ENCODE assay signal across 27 cellular contexts in the genomic region with DNA sequence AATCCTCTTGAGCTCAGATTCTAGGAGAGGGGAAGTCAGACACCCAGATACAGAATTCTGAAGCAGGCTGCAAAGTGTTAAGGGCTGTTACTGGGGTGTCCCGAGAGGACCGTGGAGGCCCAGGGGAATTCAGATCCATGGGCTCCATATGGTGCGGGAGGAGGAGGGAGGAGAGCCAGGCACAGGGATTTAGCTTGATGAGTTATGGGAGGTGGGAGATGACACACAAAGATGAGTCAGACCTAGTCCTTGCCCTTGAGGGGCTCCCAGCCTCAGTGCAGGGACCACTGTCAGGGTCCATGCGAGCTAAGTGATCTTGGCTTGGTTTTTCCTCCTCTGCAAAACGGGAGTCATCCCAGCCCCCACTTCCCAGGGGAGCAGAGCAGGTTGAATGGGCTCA. TPM values are rescaled to one million over a fixed set of nuclear protein-coding genes. Genes with fewer than 3 reads are reported as not detected.
A peak's percentile ranks its signal among the peaks of the same experiment; 100 is the strongest.
DNase-seq lines count a peak whose midpoint lies in the region; TF ChIP-seq lines count a peak whose summit lies in the region.
"Had no signal": no experiment of that assay in that cellular context is flagged by ENCODE, and none has a peak within 500 bp of the region (broad histone marks: within the 10 kb centered on the region; RNA-seq: fewer than 3 reads in every experiment).

No MANE protein-coding gene starts in this region.

- peaks cover 2% of the 10 kb centered on the region for H3K4me1 Mint-ChIP-seq in type B pancreatic cell (ENCODE audit: unreplicated experiment)
- H3K4me1 Mint-ChIP-seq: activated T-helper 17 cell treated with anti-CD3 and anti-CD28 coated beads, Interleukin-2, amount 50 U/mL, for 72 hours had no signal

- no peak overlapping the region for H3K4me3 ChIP-seq in fibroblast of villous mesenchyme (ENCODE audit: low read depth, low read length)
- H3K4me3 ChIP-seq: gastroesophageal sphincter, hepatocyte, pancreas, testis had no signal

- peak; percentile 23 for DNase-seq in NCI-H1436 (lab: John Stamatoyannopoulos, UW)
- no peak for DNase-seq in NCI-H1436 treated with DMSO at 0.1 percent for 48 hours (lab: John Stamatoyannopoulos, UW)
- DNase-seq in NCI-H69 (lab: John Stamatoyannopoulos, UW): peak; percentile 68
- peak; percentile 16 for DNase-seq in fibroblast of villous mesenchyme (ENCODE audit: low read depth)
- DNase-seq in type B pancreatic cell (ENCODE audit: extremely low spot score, unreplicated experiment): no peak
- no peak for DNase-seq in SIG-M5 (lab: John Stamatoyannopoulos, UW)
- no peak for DNase-seq in superior temporal gyrus (ENCODE audit: extremely low spot score)
- no peak for DNase-seq in dermis blood vessel endothelial cell
- DNase-seq: 8988T; activated CD8-positive, alpha-beta memory T cell treated with anti-CD3 and anti-CD28 coated beads, Interleukin-2, amount 50 U/mL, for 48 hours; activated CD8-positive, alpha-beta T cell treated with anti-CD3 and anti-CD28 coated beads for 36 hours; activated naive CD4-positive, alpha-beta T cell treated with anti-CD3 and anti-CD28 coated beads, Interleukin-2, amount 50 U/mL, for 16 hours; amygdala; brain microvascular endothelial cell; cerebellar nuclear complex; NCI-H1417 treated with DMSO at 0.1 percent for 48 hours; NCI-H526; pancreas; Right ventricle myocardium superior; small intestine; stimulated activated naive CD8-positive, alpha-beta T cell treated with anti-CD3 and anti-CD28 coated beads, Interleukin-15, Interleukin-2, amounts not matched to agents 100 U/mL and 50 U/mL, for 24 hours; testis had no signal

- no peaks in the 10 kb centered on the region for H3K27me3 Mint-ChIP-seq in type B pancreatic cell
- H3K27me3 Mint-ChIP-seq: activated CD8-positive, alpha-beta T cell treated with anti-CD3 and anti-CD28 coated beads for 36 hours; activated T-helper 17 cell treated with anti-CD3 and anti-CD28 coated beads, Interleukin-2, amount 50 U/mL, for 72 hours; natural killer cell treated with Interleukin-12 subunit alpha and Interleukin-12 subunit beta and Interleukin-15 and Interleukin-18, amount 100 ng/mL, for 72 hours had no signal

- H3K36me3 Mint-ChIP-seq in type B pancreatic cell: no peaks in the 10 kb centered on the region
- H3K36me3 Mint-ChIP-seq: natural killer cell treated with Interleukin-12 subunit alpha and Interleukin-12 subunit beta and Interleukin-15 and Interleukin-18, amount 100 ng/mL, for 72 hours had no signal

- H3K9me3 Mint-ChIP-seq in type B pancreatic cell: no peaks in the 10 kb centered on the region
- H3K9me3 Mint-ChIP-seq: activated CD8-positive, alpha-beta T cell treated with anti-CD3 and anti-CD28 coated beads for 36 hours; activated T-helper 17 cell treated with anti-CD3 and anti-CD28 coated beads, Interleukin-2, amount 50 U/mL, for 72 hours; natural killer cell treated with Interleukin-12 subunit alpha and Interleukin-12 subunit beta and Interleukin-15 and Interleukin-18, amount 100 ng/mL, for 72 hours had no signal

- no peak for TF ChIP-seq CTCF in fibroblast of villous mesenchyme (IDR thresholded peaks at IDR 0.05; ENCODE audit: insufficient read depth, low read depth, low read length)
- no peak for TF ChIP-seq CTCF in type B pancreatic cell (conservative IDR thresholded peaks at IDR 0.05)

- peak overlapping the region; percentile 29 for H3K27ac Mint-ChIP-seq in type B pancreatic cell
- H3K27ac Mint-ChIP-seq: activated CD8-positive, alpha-beta T cell treated with anti-CD3 and anti-CD28 coated beads for 36 hours; activated T-helper 17 cell treated with anti-CD3 and anti-CD28 coated beads, Interleukin-2, amount 50 U/mL, for 72 hours; natural killer cell treated with Interleukin-12 subunit alpha and Interleukin-12 subunit beta and Interleukin-15 and Interleukin-18, amount 100 ng/mL, for 72 hours had no signal

- no peak overlapping the region for H3K4me3 Mint-ChIP-seq in type B pancreatic cell
- H3K4me3 Mint-ChIP-seq: activated CD8-positive, alpha-beta T cell treated with anti-CD3 and anti-CD28 coated beads for 36 hours; activated T-helper 17 cell treated with anti-CD3 and anti-CD28 coated beads, Interleukin-2, amount 50 U/mL, for 72 hours; natural killer cell treated with Interleukin-12 subunit alpha and Interleukin-12 subunit beta and Interleukin-15 and Interleukin-18, amount 100 ng/mL, for 72 hours had no signal

RNA-seq across cellular contexts. Expression of a gene that starts 14.4 kb away (rescaled TPM):
- total RNA-seq in fibroblast of villous mesenchyme: 0.32 TPM in 1 of 2 replicates, not detected in the other
- total RNA-seq in type B pancreatic cell (ENCODE audit: low replicate concordance): 8.0 and 9.1 TPM in 2 replicates
- total RNA-seq in dermis blood vessel endothelial cell: 0.05 TPM in 1 of 2 replicates, not detected in the other

RNA-seq across cellular contexts. Expression of a gene that starts 14.4 kb away (rescaled TPM):
- 17.7 and 31.5 TPM in 2 replicates for total RNA-seq in fibroblast of villous mesenchyme
- 46.9 and 61.4 TPM in 2 replicates for total RNA-seq in type B pancreatic cell (ENCODE audit: low replicate concordance)
- total RNA-seq in dermis blood vessel endothelial cell: 18.9 and 26.1 TPM in 2 replicates

RNA-seq across cellular contexts. Expression of a gene that starts 38.1 kb away (rescaled TPM):
- total RNA-seq in fibroblast of villous mesenchyme: 191 and 217 TPM in 2 replicates
- total RNA-seq in type B pancreatic cell (ENCODE audit: low replicate concordance): 397 and 471 TPM in 2 replicates
- total RNA-seq in dermis blood vessel endothelial cell: 218 and 295 TPM in 2 replicates

RNA-seq across cellular contexts. Expression of a gene that starts 38.8 kb away (rescaled TPM):
- 28.0 and 29.8 TPM in 2 replicates for total RNA-seq in fibroblast of villous mesenchyme
- total RNA-seq in type B pancreatic cell (ENCODE audit: low replicate concordance): 8.2 and 9.4 TPM in 2 replicates
- total RNA-seq in dermis blood vessel endothelial cell: 8.3 and 11.8 TPM in 2 replicates

RNA-seq across cellular contexts. Expression of a gene that starts 51.6 kb away (rescaled TPM):
- total RNA-seq in fibroblast of villous mesenchyme (not detected in 2 replicates), type B pancreatic cell (ENCODE audit: low replicate concordance) (not detected in 2 replicates), dermis blood vessel endothelial cell (3.2 and 5.0 TPM in 2 replicates)
- total RNA-seq: activated CD8-positive, alpha-beta T cell treated with anti-CD3 and anti-CD28 coated beads for 36 hours; hepatocyte; T-helper 2 cell treated with Interferon-gamma antibody and Interleukin-4, amounts not matched to agents 100 ng/mL and 5 ng/mL, for 36 hours had no signal

Comparison
In these comparisons a context has a peak if more than half of its experiments do, and no peak if none do; other contexts are left out.
1. DNase-seq: peak in NCI-H1436 (single experiment), NCI-H69 (single experiment) and fibroblast of villous mesenchyme (single experiment); none in NCI-H1436 treated with DMSO at 0.1 percent for 48 hours (single experiment), type B pancreatic cell (single experiment), SIG-M5 (single experiment), superior temporal gyrus (single experiment) and dermis blood vessel endothelial cell (single experiment).